25 cellular contexts compared by ENCODE assay signal in genomic region chr13:28685892-28686291, GRCh38.
"Had no signal": no experiment of that assay in that cellular context is flagged by ENCODE, and none has a peak within 500 bp of the region (broad histone marks: within the 10 kb centered on the region; RNA-seq: fewer than 3 reads in every experiment).

No MANE protein-coding gene starts in this region.

- DNase-seq: activated B cell treated with CpG ODN at 0.5 μM for 24 hours; activated CD4-positive, alpha-beta T cell treated with anti-CD3 and anti-CD28 coated beads for 36 hours; activated CD4-positive, alpha-beta T cell treated with anti-CD3 and anti-CD28 coated beads, Interleukin-2, amount 50 U/mL, for 4 hours; activated effector memory CD4-positive, alpha-beta T cell treated with Interleukin-2 at 50 U/mL for 16 hours; activated naive CD4-positive, alpha-beta T cell treated with anti-CD3 and anti-CD28 coated beads for 36 hours; activated T-cell treated with anti-CD3 and anti-CD28 coated beads, Interleukin-2, amount 50 U/mL, for 72 hours; amygdala; colonic mucosa; dorsolateral prefrontal cortex; effector memory CD8-positive, alpha-beta T cell; head of caudate nucleus; hypothalamus; left ventricle myocardium superior; mammary epithelial cell; midbrain; natural killer cell; stimulated activated CD4-positive, alpha-beta T cell treated with anti-CD3 and anti-CD28 coated beads, Interleukin-4, amount 100 ng/mL, for 24 hours; stimulated activated naive CD4-positive, alpha-beta T cell treated with Interleukin-2 at 50 U/mL for 16 hours; T-helper 9 cell had no signal

- H3K36me3 Mint-ChIP-seq: natural killer cell had no signal

- H3K4me1 ChIP-seq: colonic mucosa, gastroesophageal sphincter, prostate gland, upper lobe of left lung had no signal

- H3K27me3 Mint-ChIP-seq: activated B cell treated with CpG ODN at 0.5 μM for 24 hours; activated CD4-positive, alpha-beta T cell treated with anti-CD3 and anti-CD28 coated beads for 36 hours had no signal

- H3K27me3 ChIP-seq: colonic mucosa, dorsolateral prefrontal cortex, gastroesophageal sphincter, upper lobe of left lung had no signal

- H3K9me3 ChIP-seq: colonic mucosa, gastroesophageal sphincter, prostate gland, upper lobe of left lung had no signal

- H3K4me3 Mint-ChIP-seq: activated B cell treated with CpG ODN at 0.5 μM for 24 hours; activated CD4-positive, alpha-beta T cell treated with anti-CD3 and anti-CD28 coated beads for 36 hours; activated naive CD4-positive, alpha-beta T cell treated with anti-CD3 and anti-CD28 coated beads for 36 hours; activated T-cell treated with anti-CD3 and anti-CD28 coated beads, Interleukin-2, amount 50 U/mL, for 72 hours; effector memory CD8-positive, alpha-beta T cell; natural killer cell had no signal

- H3K4me3 ChIP-seq: colonic mucosa, dorsolateral prefrontal cortex, gastroesophageal sphincter, prostate gland, upper lobe of left lung had no signal

- H3K4me1 Mint-ChIP-seq: activated B cell treated with CpG ODN at 0.5 μM for 24 hours; activated CD4-positive, alpha-beta T cell treated with anti-CD3 and anti-CD28 coated beads for 36 hours; natural killer cell had no signal

- H3K36me3 ChIP-seq: colonic mucosa, gastroesophageal sphincter, prostate gland, upper lobe of left lung had no signal

- FAIRE-seq: bronchial epithelial cell, islet of Langerhans had no signal

- H3K27ac Mint-ChIP-seq: activated B cell treated with CpG ODN at 0.5 μM for 24 hours; activated CD4-positive, alpha-beta T cell treated with anti-CD3 and anti-CD28 coated beads for 36 hours; activated naive CD4-positive, alpha-beta T cell treated with anti-CD3 and anti-CD28 coated beads for 36 hours; activated T-cell treated with anti-CD3 and anti-CD28 coated beads, Interleukin-2, amount 50 U/mL, for 72 hours; effector memory CD8-positive, alpha-beta T cell; natural killer cell had no signal

- H3K27ac ChIP-seq: colonic mucosa, dorsolateral prefrontal cortex, epithelial cell of prostate, gastroesophageal sphincter, prostate gland, upper lobe of left lung had no signal
